24 cellular contexts compared by ENCODE assay signal in the genomic region with DNA sequence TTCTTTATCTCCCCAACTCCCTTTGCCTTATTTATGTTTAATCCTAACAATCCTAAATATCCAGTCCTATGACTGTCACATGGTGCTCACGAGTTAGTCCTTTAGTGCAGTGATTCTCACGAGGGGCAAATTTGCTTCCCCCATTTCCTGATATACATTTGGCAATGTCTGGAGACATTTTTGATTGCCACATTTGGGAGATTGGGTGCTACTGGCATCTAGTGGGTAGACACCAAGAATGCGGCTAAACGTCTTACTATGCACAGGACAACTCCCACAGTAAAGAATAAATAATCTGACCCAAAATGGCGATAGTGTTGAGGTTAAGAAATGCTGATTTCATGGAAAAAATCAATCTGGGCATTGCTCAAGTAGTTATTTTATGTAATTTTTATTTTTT.
DNase-seq lines count a peak whose midpoint lies in the region; ATAC-seq, FAIRE-seq and TF ChIP-seq lines count a peak whose summit lies in the region.
"Had no signal": no experiment of that assay in that cellular context is flagged by ENCODE, and none has a peak within 500 bp of the region (broad histone marks: within the 10 kb centered on the region; RNA-seq: fewer than 3 reads in every experiment).

No MANE protein-coding gene starts in this region.

- H3K36me3 Mint-ChIP-seq in H9 (ENCODE audit: insufficient read depth in 1 of 3, low read depth in 3 of 3): no peaks in the 10 kb centered on the region
- no peaks in the 10 kb centered on the region for H3K36me3 Mint-ChIP-seq in activated naive CD8-positive, alpha-beta T cell treated with anti-CD3 and anti-CD28 coated beads for 36 hours
- H3K36me3 Mint-ChIP-seq: CD4-positive, CD25-positive, alpha-beta regulatory T cell had no signal

- no peaks in the 10 kb centered on the region; a peak in 1 of 5 replicates for H3K9me3 Mint-ChIP-seq in H9
- H3K9me3 Mint-ChIP-seq in activated naive CD8-positive, alpha-beta T cell treated with anti-CD3 and anti-CD28 coated beads for 36 hours: peaks cover 4% of the 10 kb centered on the region

- no peak overlapping the region for H3K4me3 Mint-ChIP-seq in H9
- H3K4me3 Mint-ChIP-seq in activated naive CD8-positive, alpha-beta T cell treated with anti-CD3 and anti-CD28 coated beads for 36 hours: no peak overlapping the region
- H3K4me3 Mint-ChIP-seq: CD4-positive, CD25-positive, alpha-beta regulatory T cell had no signal

- H4K91ac ChIP-seq in H9 (ENCODE audit: insufficient read length, low read depth, low read length): no peak overlapping the region
- H4K91ac ChIP-seq in H1 (replicated peaks; ENCODE audit: insufficient read length, low read length): no peak overlapping the region

- no peaks in the 10 kb centered on the region for H3K79me1 ChIP-seq in H9 (ENCODE audit: insufficient read depth, low read depth, low read length, poor library complexity, severe bottlenecking)
- no peaks in the 10 kb centered on the region for H3K79me1 ChIP-seq in H1 (ENCODE audit: low read depth, low read length)

- H4K20me1 ChIP-seq in HepG2 (ENCODE audit: insufficient read depth, low read length) (no peaks in the 10 kb centered on the region), H9 (ENCODE audit: control insufficient read depth, insufficient read depth, insufficient read length) (no peaks in the 10 kb centered on the region), H1 (replicated peaks in 1 of 2; ENCODE audit: control insufficient read depth in 1 of 2, insufficient read depth in 2 of 2, low read length in 2 of 2) (no peaks in the 10 kb centered on the region)

- DNase-seq in HepG2 (ENCODE audit: low spot score): no peak
- DNase-seq in H9: no peak
- no peak for DNase-seq in H1 (ENCODE audit: low read depth in 1 of 2, low spot score in 2 of 2)
- no peak for DNase-seq in RCC 7860 (ENCODE audit: low spot score)
- DNase-seq in tibial nerve (ENCODE audit: low spot score in 2 of 2): no peak
- DNase-seq in activated naive CD8-positive, alpha-beta T cell treated with anti-CD3 and anti-CD28 coated beads for 36 hours: no peak
- DNase-seq: Calu3; CD4-positive, CD25-positive, alpha-beta regulatory T cell; DND-41; IMR-90; Kasumi-1; MM.1S; NCI-H1092 treated with DMSO at 0.1 percent for 48 hours; NCI-H1694 treated with DMSO at 0.1 percent for 48 hours; NCI-H526 treated with DMSO at 0.1 percent for 48 hours; PC-9; SK-N-SH; T-helper 1 cell had no signal

- no peak overlapping the region for H4K5ac ChIP-seq in H9 (ENCODE audit: insufficient read length, low read depth, low read length)
- H4K5ac ChIP-seq in H1 (ENCODE audit: insufficient read length, low read depth, low read length): no peak overlapping the region

- H3K27ac ChIP-seq in liver (ENCODE audit: low read depth in 1 of 2, low read length in 2 of 2) (no peak overlapping the region), HepG2 (ENCODE audit: extremely low read length, insufficient read depth, low read length) (no peak overlapping the region), H9 (ENCODE audit: insufficient read length, low read depth, low read length) (no peak overlapping the region), H1 (ENCODE audit: low read depth, low read length) (no peak overlapping the region), tibial nerve (no peak overlapping the region)
- H3K27ac ChIP-seq: A549, PC-9 had no signal

- no peaks in the 10 kb centered on the region for H3K27me3 Mint-ChIP-seq in H9 (ENCODE audit: low read depth)
- no peaks in the 10 kb centered on the region for H3K27me3 Mint-ChIP-seq in activated naive CD8-positive, alpha-beta T cell treated with anti-CD3 and anti-CD28 coated beads for 36 hours
- H3K27me3 Mint-ChIP-seq: CD4-positive, CD25-positive, alpha-beta regulatory T cell had no signal

- H3K14ac ChIP-seq in H9 (ENCODE audit: insufficient read depth, low read length) (no peak overlapping the region), H1 (ENCODE audit: insufficient read length) (no peak overlapping the region)

- H3K56ac ChIP-seq in H9 (ENCODE audit: insufficient read length, low read depth, low read length): no peak overlapping the region
- H3K56ac ChIP-seq in H1 (replicated peaks; ENCODE audit: insufficient read length, low read depth, low read length): no peak overlapping the region

- H3K27me3 ChIP-seq in liver (ENCODE audit: control insufficient read depth in 4 of 4, insufficient read depth in 4 of 4, low read length in 3 of 4) (no peaks in the 10 kb centered on the region), HepG2 (ENCODE audit: control insufficient read depth in 1 of 2, insufficient read depth in 2 of 2, low read length in 2 of 2) (no peaks in the 10 kb centered on the region; a peak in 1 of 5 replicates), H9 (ENCODE audit: insufficient read depth, low read length) (no peaks in the 10 kb centered on the region), H1 (replicated peaks in 1 of 4; ENCODE audit: control insufficient read depth in 3 of 4, extremely low read depth in 1 of 4, insufficient read depth in 3 of 4, low read length in 3 of 4) (no peaks in the 10 kb centered on the region), tibial nerve (no peaks in the 10 kb centered on the region)

- ATAC-seq in HepG2 (no peak), GM21528 (IDR thresholded peaks at IDR 0.05; ENCODE audit: low FRiP score, unreplicated experiment) (no peak)
- ATAC-seq: A549, Right ventricle myocardium inferior had no signal

- H3K23ac ChIP-seq in H9 (ENCODE audit: insufficient read length, low read depth, low read length): no peak overlapping the region
- H3K23ac ChIP-seq in H1 (ENCODE audit: insufficient read length): no peak overlapping the region

- H3K79me2 ChIP-seq in HepG2 (ENCODE audit: insufficient read depth, low read length) (no peaks in the 10 kb centered on the region), H9 (ENCODE audit: insufficient read depth, low read length) (no peaks in the 10 kb centered on the region), H1 (ENCODE audit: control insufficient read depth in 1 of 2, insufficient read depth in 2 of 2, low read length in 2 of 2) (no peaks in the 10 kb centered on the region)

- in situ Hi-C loops in HepG2 (cut with HindIII; ENCODE audit: extremely low pct_ligation_motif_present, low pct_unique_long_range_greater_than_20kb): no loop called here

- TF ChIP-seq RAD21 in liver (IDR thresholded peaks at IDR 0.05) (peak; percentile 57 to 76), HepG2 (CRISPR knock-in tag; IDR thresholded peaks at IDR 0.05) (no peak), H1 (IDR thresholded peaks at IDR 0.05 in 1 of 2, conservative IDR thresholded peaks at IDR 0.05 in 1 of 2; ENCODE audit: low read depth in 2 of 2, low read length in 2 of 2) (peak; percentile 40 to 67)

- no peak overlapping the region for H3K18ac ChIP-seq in H9 (ENCODE audit: insufficient read length, low read depth, low read length)
- no peak overlapping the region for H3K18ac ChIP-seq in H1 (ENCODE audit: extremely low read depth, low read length)

- H3T11ph ChIP-seq in H9 (ENCODE audit: low read length): no peak overlapping the region

- H2AK5ac ChIP-seq in H9 (ENCODE audit: insufficient read length, low read length) (no peak overlapping the region), H1 (ENCODE audit: low read depth, low read length) (no peak overlapping the region)

- BruUV-seq in HepG2 (replicated peaks; lab: Mats Ljungman, UMichigan): no TSS peak

- no peaks in the 10 kb centered on the region for H3K36me3 ChIP-seq in liver (ENCODE audit: control insufficient read depth in 4 of 4, insufficient read depth in 3 of 4, low read depth in 1 of 4, low read length in 3 of 4)
- H3K36me3 ChIP-seq in HepG2 (replicated peaks in 1 of 2; ENCODE audit: control insufficient read depth in 1 of 2, insufficient read depth in 2 of 2, low read length in 2 of 2): no peaks in the 10 kb centered on the region
- no peaks in the 10 kb centered on the region for H3K36me3 ChIP-seq in H1 (ENCODE audit: control insufficient read depth in 2 of 4, insufficient read depth in 4 of 4, low read length in 3 of 4)
- H3K36me3 ChIP-seq in tibial nerve: no peaks in the 10 kb centered on the region

- WGBS in liver: 84% methylated on average over 5 of the region's 5 CpGs
- 28% methylated on average over 5 of the region's 5 CpGs for WGBS in HepG2 (ENCODE audit: low lambda C conversion rate)
- no CpG with 5 or more reads among the region's 5 CpGs for WGBS in H9 (ENCODE audit: extremely low coverage, insufficient read length, low lambda C conversion rate)
- WGBS in H1 (ENCODE audit: extremely low coverage in 1 of 2, insufficient coverage in 1 of 2, insufficient read length in 1 of 2, insufficient replicate concordance in 2 of 2, low coverage in 1 of 2, low lambda C conversion rate in 2 of 2, missing lambda C conversion rate in 1 of 2), 2 experiments: 91% methylated on average over 5 of the region's 5 CpGs; no CpG with 5 or more reads in 1 of the 2 experiments
- WGBS in tibial nerve, 2 donors: 86 to 90% methylated on average over 5 of the region's 5 CpGs

- TF ChIP-seq POLR2A in HepG2 (IDR thresholded peaks at IDR 0.05; ENCODE audit: insufficient read depth in 1 of 2, low read depth in 2 of 2, low read length in 2 of 2): no peak
- no peak for TF ChIP-seq POLR2A in H1 (IDR thresholded peaks at IDR 0.05; ENCODE audit: control extremely low read depth in 1 of 2, low read depth in 2 of 2, low read length in 2 of 2)
- no peak for TF ChIP-seq POLR2A in tibial nerve (IDR thresholded peaks at IDR 0.05)

- H2BK120ac ChIP-seq in H9 (ENCODE audit: low read depth, low read length, poor library complexity, severe bottlenecking): no peak overlapping the region
- no peak overlapping the region for H2BK120ac ChIP-seq in H1 (replicated peaks; ENCODE audit: low read depth, low read length)

- H3K4me2 ChIP-seq in HepG2 (ENCODE audit: low read depth, low read length) (no peak overlapping the region), H9 (ENCODE audit: insufficient read depth, insufficient read length, low read length) (no peak overlapping the region), H1 (ENCODE audit: insufficient read depth in 1 of 2, low read depth in 2 of 2, low read length in 2 of 2) (no peak overlapping the region)
- H3K4me2 ChIP-seq: A549, PC-9, SK-N-SH had no signal

- CTCF ChIA-PET in HepG2 (lab: Yijun Ruan, JAX; ENCODE audit: low intra/inter-chr PET ratio, low total read pairs) (no interaction called here), H1 (lab: Charles Lee; ENCODE audit: partially characterized antibody) (no interaction called here)

- H2BK5ac ChIP-seq in H9 (ENCODE audit: insufficient read length, low read length): no peak overlapping the region
- no peak overlapping the region for H2BK5ac ChIP-seq in H1 (ENCODE audit: low read depth, low read length)

- H3K9me3 ChIP-seq in liver (ENCODE audit: control insufficient read depth in 4 of 4, low read length in 3 of 4) (no peaks in the 10 kb centered on the region), HepG2 (ENCODE audit: low read length) (no peaks in the 10 kb centered on the region), H9 (ENCODE audit: control insufficient read depth, low read depth, low read length) (no peaks in the 10 kb centered on the region), H1 (ENCODE audit: insufficient read depth in 2 of 2, low read depth in 1 of 2, low read length in 1 of 2) (no peaks in the 10 kb centered on the region), tibial nerve (no peaks in the 10 kb centered on the region)
- H3K9me3 ChIP-seq: A549, SK-N-SH had no signal

- H3K4ac ChIP-seq in H9 (ENCODE audit: low read depth, low read length): no peak overlapping the region
- H3K4ac ChIP-seq in H1 (replicated peaks; ENCODE audit: insufficient read length, low read depth, low read length): no peak overlapping the region

- H2BK12ac ChIP-seq in H9 (ENCODE audit: insufficient read length, low read depth, low read length) (no peak overlapping the region), H1 (ENCODE audit: low read depth, low read length) (no peak overlapping the region)

- POLR2A ChIA-PET in HepG2 (lab: Yijun Ruan, JAX) (no interaction called here), H1 (lab: Charles Lee; ENCODE audit: partially characterized antibody) (no interaction called here)

- H2BK20ac ChIP-seq in H9 (ENCODE audit: low read depth, low read length, poor library complexity, severe bottlenecking): no peak overlapping the region
- H2BK20ac ChIP-seq in H1 (ENCODE audit: low read length): no peak overlapping the region

- no peak for TF ChIP-seq EP300 in HepG2 (IDR thresholded peaks at IDR 0.05; ENCODE audit: low read depth in 2 of 2, low read length in 2 of 2)
- no peak for TF ChIP-seq EP300 in HepG2 (CRISPR knock-in tag; IDR thresholded peaks at IDR 0.05; ENCODE audit: borderline replicate concordance)
- TF ChIP-seq EP300 in H1 (IDR thresholded peaks at IDR 0.05; ENCODE audit: borderline replicate concordance in 1 of 2, low read depth in 2 of 2, low read length in 2 of 2): no peak
- TF ChIP-seq EP300 in tibial nerve (IDR thresholded peaks at IDR 0.05): no peak

- no peak overlapping the region for H3K4me3 ChIP-seq in liver (ENCODE audit: low read depth in 1 of 3, low read length in 3 of 3)
- no peak overlapping the region for H3K4me3 ChIP-seq in HepG2 (replicated peaks in 1 of 3; ENCODE audit: insufficient read depth in 1 of 3, low read depth in 2 of 3, low read length in 3 of 3)
- H3K4me3 ChIP-seq in H1 (ENCODE audit: extremely low read depth in 1 of 4, insufficient read depth in 2 of 4, low read depth in 3 of 4, low read length in 4 of 4): no peak overlapping the region
- no peak overlapping the region for H3K4me3 ChIP-seq in tibial nerve
- H3K4me3 ChIP-seq: A549, PC-9 had no signal

- H3K4me1 Mint-ChIP-seq in H9: peaks cover 8 to 9% of the 10 kb centered on the region in 2 experiments
- no peaks in the 10 kb centered on the region for H3K4me1 Mint-ChIP-seq in activated naive CD8-positive, alpha-beta T cell treated with anti-CD3 and anti-CD28 coated beads for 36 hours
- H3K4me1 Mint-ChIP-seq: CD4-positive, CD25-positive, alpha-beta regulatory T cell had no signal

- H2AFZ ChIP-seq in HepG2 (ENCODE audit: low read length) (no peak overlapping the region), H9 (ENCODE audit: low read length) (no peak overlapping the region), H1 (ENCODE audit: low read length) (no peak overlapping the region)

- no peaks in the 10 kb centered on the region for H3K23me2 ChIP-seq in H9 (ENCODE audit: insufficient read length, low read depth, low read length, poor library complexity, severe bottlenecking)
- H3K23me2 ChIP-seq in H1 (ENCODE audit: low read depth, low read length): no peaks in the 10 kb centered on the region

- H3K9ac ChIP-seq in liver (ENCODE audit: low read depth in 1 of 2, low read length in 2 of 2) (no peak overlapping the region), HepG2 (ENCODE audit: insufficient read depth, low read depth, low read length) (no peak overlapping the region), H9 (ENCODE audit: extremely low read depth, insufficient read length, low read length) (no peak overlapping the region), H1 (replicated peaks in 1 of 4; ENCODE audit: extremely low read depth in 1 of 4, low read depth in 3 of 4, low read length in 3 of 4) (no peak overlapping the region)
- H3K9ac ChIP-seq: SK-N-SH had no signal

- H4K8ac ChIP-seq in H9 (replicated peaks; ENCODE audit: insufficient read length, low read depth, low read length) (no peak overlapping the region), H1 (ENCODE audit: extremely low read depth, insufficient read depth, low read length) (no peak overlapping the region)

- H3K4me1 ChIP-seq in liver (ENCODE audit: control insufficient read depth in 4 of 4, insufficient read depth in 4 of 4, low read length in 3 of 4) (no peaks in the 10 kb centered on the region), HepG2 (ENCODE audit: insufficient read depth, low read length) (no peaks in the 10 kb centered on the region), H9 (ENCODE audit: insufficient read depth, low read length) (peaks cover 2% of the 10 kb centered on the region; the same call in 1 of the 2 replicates), H1 (replicated peaks in 1 of 4; ENCODE audit: control insufficient read depth in 3 of 4, insufficient read depth in 4 of 4, low read length in 3 of 4) (peaks cover 0 to 3% (median 0%) of the 10 kb centered on the region in 4 experiments; a peak in 3 of 7 replicates), tibial nerve (no peaks in the 10 kb centered on the region)
- H3K4me1 ChIP-seq: A549 had no signal

- FAIRE-seq in HepG2 (lab: Jason Lieb, UNC) (no peak), H1 (lab: Jason Lieb, UNC) (no peak), RCC 7860 (lab: Jason Lieb, UNC) (no peak)
- FAIRE-seq: A549, GM12892, H54 had no signal

- no peak overlapping the region; a peak in 1 of 7 replicates for H3K27ac Mint-ChIP-seq in H9
- no peak overlapping the region for H3K27ac Mint-ChIP-seq in activated naive CD8-positive, alpha-beta T cell treated with anti-CD3 and anti-CD28 coated beads for 36 hours
- H3K27ac Mint-ChIP-seq: CD4-positive, CD25-positive, alpha-beta regulatory T cell had no signal

- H2BK15ac ChIP-seq in H9 (ENCODE audit: low read depth, low read length): no peak overlapping the region
- H2BK15ac ChIP-seq in H1 (ENCODE audit: low read length): no peak overlapping the region

- TF ChIP-seq CTCF in liver (IDR thresholded peaks at IDR 0.05; ENCODE audit: low read depth, low read length, missing input control) (peak; percentile 28), HepG2 (CRISPR knock-in tag; IDR thresholded peaks at IDR 0.05) (no peak), H9 (conservative IDR thresholded peaks at IDR 0.05) (peak; percentile 37), H1 (IDR thresholded peaks at IDR 0.05; ENCODE audit: control extremely low read depth in 1 of 3, insufficient read depth in 1 of 3, low read depth in 1 of 3, low read length in 3 of 3) (peak in 2 of 3 experiments; percentile 14 to 31; a peak in 1 of 4 replicates), tibial nerve (IDR thresholded peaks at IDR 0.05) (no peak)

- intact Hi-C loops in HepG2 (cut with micrococcal nuclease; ENCODE audit: unreplicated experiment): no loop called here

Comparison
In these comparisons a context has a peak if more than half of its experiments do, and no peak if none do; other contexts are left out.
1. CTCF ChIP-seq: peak in liver (single experiment), H9 (single experiment) and H1 (2 of 3); none in HepG2 (single experiment) and tibial nerve (0 of 5).